ENCODE assay signal across 1 cellular context in genomic region chr9:124659099-124659659, GRCh38.
TF ChIP-seq lines count a peak whose summit lies in the region.

No MANE protein-coding gene starts in this region.

TF ChIP-seq in K562, 482 proteins besides CTCF, POLR2A, EP300 and RAD21 (continued from another document and continues in another):
- TF ChIP-seq TSHZ1 (CRISPR knock-in tag; IDR thresholded peaks at IDR 0.05) (no peak), FOXM1 (IDR thresholded peaks at IDR 0.05; ENCODE audit: low read depth) (peak; percentile 36), FOXM1 (CRISPR knock-in tag; IDR thresholded peaks at IDR 0.05; ENCODE audit: low read depth) (no peak), ZNF512 (tag; IDR thresholded peaks at IDR 0.05) (no peak), KLF10 (CRISPR knock-in tag; IDR thresholded peaks at IDR 0.05) (no peak), FOXP1 (CRISPR knock-in tag; IDR thresholded peaks at IDR 0.05) (no peak), ZNF253 (CRISPR knock-in tag; conservative IDR thresholded peaks at IDR 0.05) (no peak), ADNP (tag; IDR thresholded peaks at IDR 0.05) (no peak), ZNF175 (CRISPR knock-in tag; IDR thresholded peaks at IDR 0.05; ENCODE audit: low read depth) (no peak), ZNF143 (CRISPR knock-in tag; IDR thresholded peaks at IDR 0.05) (no peak), ETV6 (IDR thresholded peaks at IDR 0.05; ENCODE audit: borderline replicate concordance in 1 of 2, low read depth in 2 of 2, low read length in 1 of 2) (no peak), ETV6 (CRISPR knock-in tag; IDR thresholded peaks at IDR 0.05; ENCODE audit: borderline replicate concordance) (no peak), CBX3 (IDR thresholded peaks at IDR 0.05; ENCODE audit: borderline replicate concordance in 1 of 2, low read length in 2 of 2) (no peak), BRD4 (IDR thresholded peaks at IDR 0.05) (no peak), ZNF436 (CRISPR knock-in tag; IDR thresholded peaks at IDR 0.05) (no peak; the same call in 1 of the 2 replicates), TBP (optimal IDR thresholded peaks at IDR 0.05; ENCODE audit: low read depth, low read length) (no peak), STAT5A (IDR thresholded peaks at IDR 0.05; ENCODE audit: borderline replicate concordance, low read length) (no peak; the same call in 1 of the 2 replicates), SRSF1 (IDR thresholded peaks at IDR 0.05; ENCODE audit: low read depth, low read length) (no peak), ARID3A (IDR thresholded peaks at IDR 0.05; ENCODE audit: borderline replicate concordance, low read depth, low read length) (no peak), ZC3H11A (IDR thresholded peaks at IDR 0.05; ENCODE audit: low read depth, low read length) (no peak), SMARCB1 (IDR thresholded peaks at IDR 0.05; ENCODE audit: insufficient read length, low read depth) (no peak), NFATC3 (IDR thresholded peaks at IDR 0.05) (no peak), BRF1 (IDR thresholded peaks at IDR 0.05; ENCODE audit: borderline replicate concordance, extremely low read depth, insufficient read length) (no peak), ATF4 (CRISPR knock-in tag; IDR thresholded peaks at IDR 0.05) (no peak), DLX4 (CRISPR knock-in tag; IDR thresholded peaks at IDR 0.05) (no peak), KLF6 (CRISPR knock-in tag; IDR thresholded peaks at IDR 0.05; ENCODE audit: borderline replicate concordance) (no peak), ASH1L (IDR thresholded peaks at IDR 0.05; ENCODE audit: borderline replicate concordance, low read depth, partially characterized antibody) (no peak)
- TF ChIP-seq, protein P1, sequence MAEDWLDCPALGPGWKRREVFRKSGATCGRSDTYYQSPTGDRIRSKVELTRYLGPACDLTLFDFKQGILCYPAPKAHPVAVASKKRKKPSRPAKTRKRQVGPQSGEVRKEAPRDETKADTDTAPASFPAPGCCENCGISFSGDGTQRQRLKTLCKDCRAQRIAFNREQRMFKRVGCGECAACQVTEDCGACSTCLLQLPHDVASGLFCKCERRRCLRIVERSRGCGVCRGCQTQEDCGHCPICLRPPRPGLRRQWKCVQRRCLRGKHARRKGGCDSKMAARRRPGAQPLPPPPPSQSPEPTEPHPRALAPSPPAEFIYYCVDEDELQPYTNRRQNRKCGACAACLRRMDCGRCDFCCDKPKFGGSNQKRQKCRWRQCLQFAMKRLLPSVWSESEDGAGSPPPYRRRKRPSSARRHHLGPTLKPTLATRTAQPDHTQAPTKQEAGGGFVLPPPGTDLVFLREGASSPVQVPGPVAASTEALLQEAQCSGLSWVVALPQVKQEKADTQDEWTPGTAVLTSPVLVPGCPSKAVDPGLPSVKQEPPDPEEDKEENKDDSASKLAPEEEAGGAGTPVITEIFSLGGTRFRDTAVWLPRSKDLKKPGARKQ (CRISPR knock-in tag; IDR thresholded peaks at IDR 0.05), result no peak
- TF ChIP-seq, protein P2, sequence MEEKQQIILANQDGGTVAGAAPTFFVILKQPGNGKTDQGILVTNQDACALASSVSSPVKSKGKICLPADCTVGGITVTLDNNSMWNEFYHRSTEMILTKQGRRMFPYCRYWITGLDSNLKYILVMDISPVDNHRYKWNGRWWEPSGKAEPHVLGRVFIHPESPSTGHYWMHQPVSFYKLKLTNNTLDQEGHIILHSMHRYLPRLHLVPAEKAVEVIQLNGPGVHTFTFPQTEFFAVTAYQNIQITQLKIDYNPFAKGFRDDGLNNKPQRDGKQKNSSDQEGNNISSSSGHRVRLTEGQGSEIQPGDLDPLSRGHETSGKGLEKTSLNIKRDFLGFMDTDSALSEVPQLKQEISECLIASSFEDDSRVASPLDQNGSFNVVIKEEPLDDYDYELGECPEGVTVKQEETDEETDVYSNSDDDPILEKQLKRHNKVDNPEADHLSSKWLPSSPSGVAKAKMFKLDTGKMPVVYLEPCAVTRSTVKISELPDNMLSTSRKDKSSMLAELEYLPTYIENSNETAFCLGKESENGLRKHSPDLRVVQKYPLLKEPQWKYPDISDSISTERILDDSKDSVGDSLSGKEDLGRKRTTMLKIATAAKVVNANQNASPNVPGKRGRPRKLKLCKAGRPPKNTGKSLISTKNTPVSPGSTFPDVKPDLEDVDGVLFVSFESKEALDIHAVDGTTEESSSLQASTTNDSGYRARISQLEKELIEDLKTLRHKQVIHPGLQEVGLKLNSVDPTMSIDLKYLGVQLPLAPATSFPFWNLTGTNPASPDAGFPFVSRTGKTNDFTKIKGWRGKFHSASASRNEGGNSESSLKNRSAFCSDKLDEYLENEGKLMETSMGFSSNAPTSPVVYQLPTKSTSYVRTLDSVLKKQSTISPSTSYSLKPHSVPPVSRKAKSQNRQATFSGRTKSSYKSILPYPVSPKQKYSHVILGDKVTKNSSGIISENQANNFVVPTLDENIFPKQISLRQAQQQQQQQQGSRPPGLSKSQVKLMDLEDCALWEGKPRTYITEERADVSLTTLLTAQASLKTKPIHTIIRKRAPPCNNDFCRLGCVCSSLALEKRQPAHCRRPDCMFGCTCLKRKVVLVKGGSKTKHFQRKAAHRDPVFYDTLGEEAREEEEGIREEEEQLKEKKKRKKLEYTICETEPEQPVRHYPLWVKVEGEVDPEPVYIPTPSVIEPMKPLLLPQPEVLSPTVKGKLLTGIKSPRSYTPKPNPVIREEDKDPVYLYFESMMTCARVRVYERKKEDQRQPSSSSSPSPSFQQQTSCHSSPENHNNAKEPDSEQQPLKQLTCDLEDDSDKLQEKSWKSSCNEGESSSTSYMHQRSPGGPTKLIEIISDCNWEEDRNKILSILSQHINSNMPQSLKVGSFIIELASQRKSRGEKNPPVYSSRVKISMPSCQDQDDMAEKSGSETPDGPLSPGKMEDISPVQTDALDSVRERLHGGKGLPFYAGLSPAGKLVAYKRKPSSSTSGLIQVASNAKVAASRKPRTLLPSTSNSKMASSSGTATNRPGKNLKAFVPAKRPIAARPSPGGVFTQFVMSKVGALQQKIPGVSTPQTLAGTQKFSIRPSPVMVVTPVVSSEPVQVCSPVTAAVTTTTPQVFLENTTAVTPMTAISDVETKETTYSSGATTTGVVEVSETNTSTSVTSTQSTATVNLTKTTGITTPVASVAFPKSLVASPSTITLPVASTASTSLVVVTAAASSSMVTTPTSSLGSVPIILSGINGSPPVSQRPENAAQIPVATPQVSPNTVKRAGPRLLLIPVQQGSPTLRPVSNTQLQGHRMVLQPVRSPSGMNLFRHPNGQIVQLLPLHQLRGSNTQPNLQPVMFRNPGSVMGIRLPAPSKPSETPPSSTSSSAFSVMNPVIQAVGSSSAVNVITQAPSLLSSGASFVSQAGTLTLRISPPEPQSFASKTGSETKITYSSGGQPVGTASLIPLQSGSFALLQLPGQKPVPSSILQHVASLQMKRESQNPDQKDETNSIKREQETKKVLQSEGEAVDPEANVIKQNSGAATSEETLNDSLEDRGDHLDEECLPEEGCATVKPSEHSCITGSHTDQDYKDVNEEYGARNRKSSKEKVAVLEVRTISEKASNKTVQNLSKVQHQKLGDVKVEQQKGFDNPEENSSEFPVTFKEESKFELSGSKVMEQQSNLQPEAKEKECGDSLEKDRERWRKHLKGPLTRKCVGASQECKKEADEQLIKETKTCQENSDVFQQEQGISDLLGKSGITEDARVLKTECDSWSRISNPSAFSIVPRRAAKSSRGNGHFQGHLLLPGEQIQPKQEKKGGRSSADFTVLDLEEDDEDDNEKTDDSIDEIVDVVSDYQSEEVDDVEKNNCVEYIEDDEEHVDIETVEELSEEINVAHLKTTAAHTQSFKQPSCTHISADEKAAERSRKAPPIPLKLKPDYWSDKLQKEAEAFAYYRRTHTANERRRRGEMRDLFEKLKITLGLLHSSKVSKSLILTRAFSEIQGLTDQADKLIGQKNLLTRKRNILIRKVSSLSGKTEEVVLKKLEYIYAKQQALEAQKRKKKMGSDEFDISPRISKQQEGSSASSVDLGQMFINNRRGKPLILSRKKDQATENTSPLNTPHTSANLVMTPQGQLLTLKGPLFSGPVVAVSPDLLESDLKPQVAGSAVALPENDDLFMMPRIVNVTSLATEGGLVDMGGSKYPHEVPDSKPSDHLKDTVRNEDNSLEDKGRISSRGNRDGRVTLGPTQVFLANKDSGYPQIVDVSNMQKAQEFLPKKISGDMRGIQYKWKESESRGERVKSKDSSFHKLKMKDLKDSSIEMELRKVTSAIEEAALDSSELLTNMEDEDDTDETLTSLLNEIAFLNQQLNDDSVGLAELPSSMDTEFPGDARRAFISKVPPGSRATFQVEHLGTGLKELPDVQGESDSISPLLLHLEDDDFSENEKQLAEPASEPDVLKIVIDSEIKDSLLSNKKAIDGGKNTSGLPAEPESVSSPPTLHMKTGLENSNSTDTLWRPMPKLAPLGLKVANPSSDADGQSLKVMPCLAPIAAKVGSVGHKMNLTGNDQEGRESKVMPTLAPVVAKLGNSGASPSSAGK (IDR thresholded peaks at IDR 0.05), result no peak
- TF ChIP-seq, protein P3, sequence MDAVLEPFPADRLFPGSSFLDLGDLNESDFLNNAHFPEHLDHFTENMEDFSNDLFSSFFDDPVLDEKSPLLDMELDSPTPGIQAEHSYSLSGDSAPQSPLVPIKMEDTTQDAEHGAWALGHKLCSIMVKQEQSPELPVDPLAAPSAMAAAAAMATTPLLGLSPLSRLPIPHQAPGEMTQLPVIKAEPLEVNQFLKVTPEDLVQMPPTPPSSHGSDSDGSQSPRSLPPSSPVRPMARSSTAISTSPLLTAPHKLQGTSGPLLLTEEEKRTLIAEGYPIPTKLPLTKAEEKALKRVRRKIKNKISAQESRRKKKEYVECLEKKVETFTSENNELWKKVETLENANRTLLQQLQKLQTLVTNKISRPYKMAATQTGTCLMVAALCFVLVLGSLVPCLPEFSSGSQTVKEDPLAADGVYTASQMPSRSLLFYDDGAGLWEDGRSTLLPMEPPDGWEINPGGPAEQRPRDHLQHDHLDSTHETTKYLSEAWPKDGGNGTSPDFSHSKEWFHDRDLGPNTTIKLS (IDR thresholded peaks at IDR 0.05; ENCODE audit: borderline replicate concordance, low read depth), result no peak
